8 cellular contexts compared by ENCODE assay signal in the genomic region with DNA sequence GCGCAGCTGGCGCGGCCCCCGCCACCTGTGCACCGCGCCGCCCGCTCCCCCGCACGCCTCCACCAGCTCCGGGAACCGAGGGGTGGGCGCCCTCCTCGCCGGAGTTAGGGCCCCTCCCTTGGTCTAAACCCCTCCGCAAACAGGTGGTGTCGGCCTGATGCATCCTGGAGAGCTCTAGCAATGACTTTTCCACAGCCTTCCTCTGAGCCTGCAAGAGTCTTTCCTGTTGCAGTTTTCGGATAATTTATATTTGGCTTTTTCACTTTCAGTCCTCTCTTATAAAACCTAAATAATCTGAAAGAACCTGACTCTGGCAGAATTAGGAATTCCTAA. TPM values are rescaled to one million over a fixed set of nuclear protein-coding genes. Genes with fewer than 3 reads are reported as not detected.
DNase-seq lines count a peak whose midpoint lies in the region; ATAC-seq and TF ChIP-seq lines count a peak whose summit lies in the region.

No MANE protein-coding gene starts in this region.

- H3K27ac ChIP-seq in right lobe of liver (no peak overlapping the region), transverse colon (no peak overlapping the region)

- intact Hi-C loops in right lobe of liver (cut with DNase I) (no loop called here), transverse colon (cut with DNase I; ENCODE audit: low total_unique reads) (loop anchor here (10.0 kb wide), 1 partner anchor 150 kb away; no protein-coding TSS in a partner anchor)

- H3K27me3 Mint-ChIP-seq in activated naive CD4-positive, alpha-beta T cell treated with anti-CD3 and anti-CD28 coated beads, Interleukin-2, amount 10 ng/mL, durations not matched to agents 7 days and 5 days: peaks cover 57% of the 10 kb centered on the region
- H3K27me3 Mint-ChIP-seq in activated naive CD8-positive, alpha-beta T cell treated with anti-CD3 and anti-CD28 coated beads, Interleukin-2, amount 10 ng/mL, durations not matched to agents 7 days and 5 days: peaks cover 61% of the 10 kb centered on the region

- 11% methylated on average over 1 of the region's 18 CpGs for WGBS in right lobe of liver (ENCODE audit: insufficient coverage, low coverage, low lambda C conversion rate, missing lambda C conversion rate)
- 0 to 1% methylated on average over 1 to 18 of the region's 18 CpGs for WGBS in transverse colon (ENCODE audit: low coverage in 1 of 2), 2 donors

- peaks cover 11% of the 10 kb centered on the region for H3K4me1 Mint-ChIP-seq in activated naive CD4-positive, alpha-beta T cell treated with anti-CD3 and anti-CD28 coated beads, Interleukin-2, amount 10 ng/mL, durations not matched to agents 7 days and 5 days
- H3K4me1 Mint-ChIP-seq in activated naive CD8-positive, alpha-beta T cell treated with anti-CD3 and anti-CD28 coated beads, Interleukin-2, amount 10 ng/mL, durations not matched to agents 7 days and 5 days: peaks cover 4% of the 10 kb centered on the region

- TF ChIP-seq CTCF in right lobe of liver (IDR thresholded peaks at IDR 0.05) (no peak), transverse colon (IDR thresholded peaks at IDR 0.05) (no peak)

- no peaks in the 10 kb centered on the region for H3K9me3 Mint-ChIP-seq in activated naive CD4-positive, alpha-beta T cell treated with anti-CD3 and anti-CD28 coated beads, Interleukin-2, amount 10 ng/mL, durations not matched to agents 7 days and 5 days
- H3K9me3 Mint-ChIP-seq in activated naive CD8-positive, alpha-beta T cell treated with anti-CD3 and anti-CD28 coated beads, Interleukin-2, amount 10 ng/mL, durations not matched to agents 7 days and 5 days: peaks cover 4% of the 10 kb centered on the region

- H3K9me3 ChIP-seq in right lobe of liver (no peaks in the 10 kb centered on the region), transverse colon (no peaks in the 10 kb centered on the region)

- H3K36me3 Mint-ChIP-seq in activated naive CD4-positive, alpha-beta T cell treated with anti-CD3 and anti-CD28 coated beads, Interleukin-2, amount 10 ng/mL, durations not matched to agents 7 days and 5 days: no peaks in the 10 kb centered on the region
- H3K36me3 Mint-ChIP-seq in activated naive CD8-positive, alpha-beta T cell treated with anti-CD3 and anti-CD28 coated beads, Interleukin-2, amount 10 ng/mL, durations not matched to agents 7 days and 5 days: peaks cover 1% of the 10 kb centered on the region

- TF ChIP-seq EP300 in transverse colon (IDR thresholded peaks at IDR 0.05; ENCODE audit: low read depth): no peak

- in situ Hi-C loops in transverse colon (cut with MboI; ENCODE audit: low pct_ligation_motif_present in 1 of 4, low pct_unique_long_range_greater_than_20kb in 1 of 4, low sequenced_read_pairs in 3 of 4): loop anchor here in 1 of 4 donors (10.0 kb wide), 1 partner anchor 150 kb away; no protein-coding TSS in a partner anchor

- ATAC-seq in activated naive CD8-positive, alpha-beta T cell treated with anti-CD3 and anti-CD28 coated beads, Interleukin-2, amount 10 ng/mL, durations not matched to agents 7 days and 5 days (ENCODE audit: low read depth): no peak
- ATAC-seq in right lobe of liver: no peak
- ATAC-seq in HG03025 (IDR thresholded peaks at IDR 0.05; ENCODE audit: low FRiP score, unreplicated experiment): no peak
- ATAC-seq in GM18520 (IDR thresholded peaks at IDR 0.05; ENCODE audit: unreplicated experiment): no peak

- H3K4me3 Mint-ChIP-seq in activated naive CD4-positive, alpha-beta T cell treated with anti-CD3 and anti-CD28 coated beads, Interleukin-2, amount 10 ng/mL, durations not matched to agents 7 days and 5 days: peak overlapping the region; percentile 82
- H3K4me3 Mint-ChIP-seq in activated naive CD8-positive, alpha-beta T cell treated with anti-CD3 and anti-CD28 coated beads, Interleukin-2, amount 10 ng/mL, durations not matched to agents 7 days and 5 days: peak overlapping the region; percentile 67

- DNase-seq in activated naive CD4-positive, alpha-beta T cell treated with anti-CD3 and anti-CD28 coated beads, Interleukin-2, amount 10 ng/mL, durations not matched to agents 7 days and 5 days: no peak
- no peak for DNase-seq in activated naive CD4-positive, alpha-beta T cell treated with Interleukin-2 at 50 U/mL for 16 hours
- DNase-seq in activated naive CD8-positive, alpha-beta T cell treated with anti-CD3 and anti-CD28 coated beads, Interleukin-2, amount 10 ng/mL, durations not matched to agents 7 days and 5 days: no peak
- DNase-seq in right lobe of liver (no peak), transverse colon (no peak)
- DNase-seq in stimulated activated CD8-positive, alpha-beta memory T cell treated with anti-CD3 and anti-CD28 coated beads, Interleukin-4, amount 100 ng/mL, for 48 hours: no peak

- H3K36me3 ChIP-seq in right lobe of liver: no peaks in the 10 kb centered on the region
- no peaks in the 10 kb centered on the region for H3K36me3 ChIP-seq in transverse colon

- H3K4me3 ChIP-seq in right lobe of liver (peak overlapping the region in 2 of 3 donors; percentile 53 to 54), transverse colon (peak overlapping the region in 3 of 4 donors; percentile 46 to 59 (median 58))

- H3K27ac Mint-ChIP-seq in activated naive CD4-positive, alpha-beta T cell treated with anti-CD3 and anti-CD28 coated beads, Interleukin-2, amount 10 ng/mL, durations not matched to agents 7 days and 5 days: no peak overlapping the region
- no peak overlapping the region for H3K27ac Mint-ChIP-seq in activated naive CD8-positive, alpha-beta T cell treated with anti-CD3 and anti-CD28 coated beads, Interleukin-2, amount 10 ng/mL, durations not matched to agents 7 days and 5 days

- H3K27me3 ChIP-seq in right lobe of liver (peaks cover 0 to 14% of the 10 kb centered on the region in 2 donors), transverse colon (peaks cover 68% of the 10 kb centered on the region)

- H3K4me1 ChIP-seq in right lobe of liver (no peaks in the 10 kb centered on the region), transverse colon (peaks cover 0 to 9% (median 7%) of the 10 kb centered on the region in 4 donors)

- TF ChIP-seq POLR2A in right lobe of liver (IDR thresholded peaks at IDR 0.05) (no peak), transverse colon (IDR thresholded peaks at IDR 0.05) (no peak)

- POLR2A ChIA-PET in activated naive CD8-positive, alpha-beta T cell treated with anti-CD3 and anti-CD28 coated beads, Interleukin-2, amount 10 ng/mL, durations not matched to agents 7 days and 5 days (lab: Charles Lee): interaction anchor here (0.8 to 2.7 kb wide), 6 partner anchors 54 to 206 kb away, joined by 3 to 21 read pairs (median 6); a partner anchor contains a TSS

- CTCF ChIA-PET in activated naive CD4-positive, alpha-beta T cell treated with anti-CD3 and anti-CD28 coated beads, Interleukin-2, amount 10 ng/mL, durations not matched to agents 7 days and 5 days (lab: Charles Lee): interaction anchor here (0.7 to 6.5 kb wide), 34 partner anchors 9 to 646 kb away, joined by 3 to 348 read pairs (median 4); a partner anchor contains a TSS

RNA-seq across cellular contexts. Expression of a gene that starts 0.3 kb away (rescaled TPM):
- total RNA-seq in activated naive CD8-positive, alpha-beta T cell treated with anti-CD3 and anti-CD28 coated beads, Interleukin-2, amount 10 ng/mL, durations not matched to agents 7 days and 5 days: 1 to 10 TPM; 1.9 to 2.4 TPM
- total RNA-seq in right lobe of liver (not detected), transverse colon (under 1 TPM; 0.27 to 0.95 (median 0.59) TPM)
